In the genomic region with DNA sequence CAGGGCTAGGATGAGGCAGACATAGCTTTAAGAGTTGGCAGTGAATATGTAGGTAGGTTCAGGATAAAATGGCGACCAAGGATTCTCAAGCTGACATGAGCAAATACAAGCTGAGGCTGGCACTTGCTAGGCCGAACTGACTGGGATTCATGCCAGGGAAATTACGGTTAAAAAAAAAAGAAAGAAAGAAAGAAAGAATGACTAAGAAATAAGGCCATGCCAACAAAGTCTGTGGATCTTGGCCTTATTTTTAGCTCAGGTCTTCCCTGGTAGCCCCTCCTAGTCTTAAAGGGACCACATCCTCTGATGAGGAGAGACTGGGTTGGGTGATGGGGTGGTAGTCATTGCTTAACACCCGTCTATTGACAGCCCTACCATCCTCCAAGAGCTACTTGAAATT, we compare ENCODE assay signal across 15 cellular contexts.
DNase-seq lines count a peak whose midpoint lies in the region; ATAC-seq and TF ChIP-seq lines count a peak whose summit lies in the region.
"Had no signal": no experiment of that assay in that cellular context is flagged by ENCODE, and none has a peak within 500 bp of the region (broad histone marks: within the 10 kb centered on the region; RNA-seq: fewer than 3 reads in every experiment).

No MANE protein-coding gene starts in this region.

- intact Hi-C loops in adrenal gland (cut with DNase I) = no loop called here

- no peak for TF ChIP-seq CTCF in adrenal gland (IDR thresholded peaks at IDR 0.05)
- no peak for TF ChIP-seq CTCF in fibroblast of the aortic adventitia (IDR thresholded peaks at IDR 0.05; ENCODE audit: insufficient read depth, low read length)

- H3K4me3 ChIP-seq in adrenal gland (no peak overlapping the region), fibroblast of the aortic adventitia (ENCODE audit: low read depth, low read length) (no peak overlapping the region)
- H3K4me3 ChIP-seq: left ventricle myocardium inferior had no signal

- H3K9me3 ChIP-seq in adrenal gland (replicated peaks in 1 of 3) = no peaks in the 10 kb centered on the region

- 47 to 54% (median 49%) methylated on average over 4 of the region's 4 CpGs for WGBS in adrenal gland, 4 donors

- H3K9me3 Mint-ChIP-seq in effector memory CD8-positive, alpha-beta T cell = no peaks in the 10 kb centered on the region
- no peaks in the 10 kb centered on the region for H3K9me3 Mint-ChIP-seq in stimulated activated naive CD8-positive, alpha-beta T cell treated with anti-CD3 and anti-CD28 coated beads, Interleukin-15, amount 100 ng/mL, for 72 hours

- no peak overlapping the region for H3K27ac ChIP-seq in adrenal gland
- H3K27ac ChIP-seq: left ventricle myocardium inferior had no signal

- no peaks in the 10 kb centered on the region for H3K27me3 Mint-ChIP-seq in effector memory CD8-positive, alpha-beta T cell
- H3K27me3 Mint-ChIP-seq in stimulated activated naive CD8-positive, alpha-beta T cell treated with anti-CD3 and anti-CD28 coated beads, Interleukin-15, amount 100 ng/mL, for 72 hours = no peaks in the 10 kb centered on the region
- H3K27me3 Mint-ChIP-seq: activated CD4-positive, alpha-beta T cell treated with anti-CD3 and anti-CD28 coated beads for 36 hours had no signal

- TF ChIP-seq POLR2A in adrenal gland (IDR thresholded peaks at IDR 0.05) = no peak

- H3K36me3 ChIP-seq in adrenal gland (replicated peaks in 1 of 2) = no peaks in the 10 kb centered on the region
- H3K36me3 ChIP-seq: left ventricle myocardium inferior had no signal

- peaks cover 0 to 5% of the 10 kb centered on the region in 2 donors for H3K4me1 ChIP-seq in adrenal gland (replicated peaks in 1 of 2)
- H3K4me1 ChIP-seq: left ventricle myocardium inferior had no signal

- no peaks in the 10 kb centered on the region for H3K27me3 ChIP-seq in adrenal gland

- H3K27ac Mint-ChIP-seq in effector memory CD8-positive, alpha-beta T cell = no peak overlapping the region
- H3K27ac Mint-ChIP-seq in stimulated activated naive CD8-positive, alpha-beta T cell treated with anti-CD3 and anti-CD28 coated beads, Interleukin-15, amount 100 ng/mL, for 72 hours = no peak overlapping the region
- H3K27ac Mint-ChIP-seq: activated CD4-positive, alpha-beta T cell treated with anti-CD3 and anti-CD28 coated beads for 36 hours had no signal

- no peak overlapping the region for H3K4me3 Mint-ChIP-seq in effector memory CD8-positive, alpha-beta T cell
- no peak overlapping the region for H3K4me3 Mint-ChIP-seq in stimulated activated naive CD8-positive, alpha-beta T cell treated with anti-CD3 and anti-CD28 coated beads, Interleukin-15, amount 100 ng/mL, for 72 hours
- H3K4me3 Mint-ChIP-seq: activated CD4-positive, alpha-beta T cell treated with anti-CD3 and anti-CD28 coated beads for 36 hours had no signal

- no peaks in the 10 kb centered on the region for H3K36me3 Mint-ChIP-seq in effector memory CD8-positive, alpha-beta T cell (ENCODE audit: insufficient read depth)

- H3K4me1 Mint-ChIP-seq in effector memory CD8-positive, alpha-beta T cell (ENCODE audit: low read depth in 2 of 2) = no peaks in the 10 kb centered on the region
- no peaks in the 10 kb centered on the region for H3K4me1 Mint-ChIP-seq in stimulated activated naive CD8-positive, alpha-beta T cell treated with anti-CD3 and anti-CD28 coated beads, Interleukin-15, amount 100 ng/mL, for 72 hours
- H3K4me1 Mint-ChIP-seq: activated CD4-positive, alpha-beta T cell treated with anti-CD3 and anti-CD28 coated beads for 36 hours had no signal

- no peak for ATAC-seq in effector memory CD8-positive, alpha-beta T cell (replicated peaks)
- ATAC-seq in stimulated activated naive CD8-positive, alpha-beta T cell treated with anti-CD3 and anti-CD28 coated beads, Interleukin-15, amount 100 ng/mL, for 72 hours = no peak
- ATAC-seq in HG02642 (IDR thresholded peaks at IDR 0.05; ENCODE audit: poor library complexity, unreplicated experiment) = no peak
- ATAC-seq: activated CD4-positive, alpha-beta T cell treated with anti-CD3 and anti-CD28 coated beads for 36 hours had no signal

- DNase-seq in H4 (ENCODE audit: low spot score) = peak; percentile 30
- DNase-seq in adrenal gland = peak; percentile 15 to 47 (median 24)
- peak; percentile 50 for DNase-seq in fibroblast of the aortic adventitia (ENCODE audit: low read depth)
- DNase-seq in renal cortical epithelial cell (ENCODE audit: low read depth) = peak; percentile 91
- no peak for DNase-seq in effector memory CD8-positive, alpha-beta T cell
- no peak for DNase-seq in mucosa of gallbladder (ENCODE audit: low spot score)
- DNase-seq in stimulated activated naive CD8-positive, alpha-beta T cell treated with anti-CD3 and anti-CD28 coated beads, Interleukin-15, amount 100 ng/mL, for 72 hours = no peak
- DNase-seq: activated CD4-positive, alpha-beta T cell treated with anti-CD3 and anti-CD28 coated beads for 36 hours; activated CD8-positive, alpha-beta memory T cell treated with anti-CD3 and anti-CD28 coated beads, Interleukin-2, amount 50 U/mL, for 48 hours; activated naive CD4-positive, alpha-beta T cell treated with anti-CD3 and anti-CD28 coated beads, Interleukin-2, amount 50 U/mL, for 16 hours; caudate nucleus; KBM-7; left ventricle myocardium inferior; posterior cingulate gyrus had no signal

Comparison
In these comparisons a context has a peak if more than half of its experiments do, and no peak if none do; other contexts are left out.
1. DNase-seq: peak in H4 (single experiment), adrenal gland (7 of 7), fibroblast of the aortic adventitia (single experiment) and renal cortical epithelial cell (single experiment); none in effector memory CD8-positive, alpha-beta T cell (0 of 3), mucosa of gallbladder (single experiment) and stimulated activated naive CD8-positive, alpha-beta T cell treated with anti-CD3 and anti-CD28 coated beads, Interleukin-15, amount 100 ng/mL, for 72 hours (0 of 2).